8 cellular contexts compared by ENCODE assay signal in genomic region chr19:35216833-35217707, GRCh38. TPM values are rescaled to one million over a fixed set of nuclear protein-coding genes. Genes with fewer than 3 reads are reported as not detected.
DNase-seq lines count a peak whose midpoint lies in the region; ATAC-seq and TF ChIP-seq lines count a peak whose summit lies in the region.

No MANE protein-coding gene starts in this region.

- peaks cover 5% of the 10 kb centered on the region for H3K9me3 Mint-ChIP-seq in T-helper 1 cell treated with Interleukin-12 subunit alpha and Interleukin-12 subunit beta and Interleukin-4 antibody, amounts not matched to agents 30 μg/mL and 1 μg/mL, for 36 hours

- no peaks in the 10 kb centered on the region for H3K9me3 ChIP-seq in effector memory CD4-positive, alpha-beta T cell (ENCODE audit: control insufficient read depth, low read length)
- no peaks in the 10 kb centered on the region for H3K9me3 ChIP-seq in upper lobe of right lung

- H3K4me3 ChIP-seq in effector memory CD4-positive, alpha-beta T cell (ENCODE audit: insufficient read depth, low read depth, low read length, poor library complexity, severe bottlenecking) = no peak overlapping the region
- no peak overlapping the region for H3K4me3 ChIP-seq in upper lobe of right lung

- H3K4me1 ChIP-seq in effector memory CD4-positive, alpha-beta T cell (ENCODE audit: control insufficient read depth, insufficient read depth, low read length, poor library complexity, severe bottlenecking) = peaks cover 31% of the 10 kb centered on the region
- H3K4me1 ChIP-seq in upper lobe of right lung = peaks cover 34% of the 10 kb centered on the region

- H3K36me3 Mint-ChIP-seq in T-helper 1 cell treated with Interleukin-12 subunit alpha and Interleukin-12 subunit beta and Interleukin-4 antibody, amounts not matched to agents 30 μg/mL and 1 μg/mL, for 36 hours (ENCODE audit: low read depth) = peaks cover 6% of the 10 kb centered on the region

- no peak for TF ChIP-seq CTCF in upper lobe of right lung (IDR thresholded peaks at IDR 0.05)

- peak; percentile 41 for DNase-seq in stimulated activated CD4-positive, alpha-beta T cell treated with anti-CD3 and anti-CD28 coated beads, Interleukin-15, amount 100 ng/mL, for 24 hours
- no peak for DNase-seq in stimulated activated CD4-positive, alpha-beta T cell treated with anti-CD3 and anti-CD28 coated beads, Interleukin-4, amount 100 ng/mL, for 1 hour
- peak; percentile 16 to 27 (median 23) for DNase-seq in effector memory CD4-positive, alpha-beta T cell
- DNase-seq in upper lobe of right lung = peak; percentile 62
- DNase-seq in hippocampal formation (lab: John Stamatoyannopoulos, UW) = no peak
- DNase-seq in RKO (ENCODE audit: low spot score) = no peak

- H3K27ac Mint-ChIP-seq in T-helper 1 cell treated with Interleukin-12 subunit alpha and Interleukin-12 subunit beta and Interleukin-4 antibody, amounts not matched to agents 30 μg/mL and 1 μg/mL, for 36 hours = peak overlapping the region; percentile 41

- H3K27me3 ChIP-seq in effector memory CD4-positive, alpha-beta T cell (replicated peaks; ENCODE audit: control insufficient read depth, insufficient read depth, low read length, poor library complexity, severe bottlenecking) = no peaks in the 10 kb centered on the region
- no peaks in the 10 kb centered on the region for H3K27me3 ChIP-seq in upper lobe of right lung

- intact Hi-C loops in upper lobe of right lung (cut with DNase I) = no loop called here

- ATAC-seq in upper lobe of right lung (peak; percentile 59), GM19397 (IDR thresholded peaks at IDR 0.05; ENCODE audit: unreplicated experiment) (no peak)

- no peaks in the 10 kb centered on the region for H3K36me3 ChIP-seq in effector memory CD4-positive, alpha-beta T cell (ENCODE audit: control insufficient read depth, insufficient read depth, low read length)
- H3K36me3 ChIP-seq in upper lobe of right lung = no peaks in the 10 kb centered on the region

- peaks cover 35% of the 10 kb centered on the region for H3K4me1 Mint-ChIP-seq in T-helper 1 cell treated with Interleukin-12 subunit alpha and Interleukin-12 subunit beta and Interleukin-4 antibody, amounts not matched to agents 30 μg/mL and 1 μg/mL, for 36 hours (ENCODE audit: low read depth)

- no peaks in the 10 kb centered on the region for H3K27me3 Mint-ChIP-seq in T-helper 1 cell treated with Interleukin-12 subunit alpha and Interleukin-12 subunit beta and Interleukin-4 antibody, amounts not matched to agents 30 μg/mL and 1 μg/mL, for 36 hours (ENCODE audit: low read depth)

- H3K27ac ChIP-seq in effector memory CD4-positive, alpha-beta T cell (ENCODE audit: insufficient read depth, low read length, poor library complexity, severe bottlenecking) = peak overlapping the region; percentile 14
- H3K27ac ChIP-seq in upper lobe of right lung = peak overlapping the region; percentile 11

- H3K4me3 Mint-ChIP-seq in T-helper 1 cell treated with Interleukin-12 subunit alpha and Interleukin-12 subunit beta and Interleukin-4 antibody, amounts not matched to agents 30 μg/mL and 1 μg/mL, for 36 hours = no peak overlapping the region

RNA-seq across cellular contexts. Expression of gene FAM187B, which starts 11.5 kb away (rescaled TPM):
- total RNA-seq in upper lobe of right lung = not detected

RNA-seq across cellular contexts. Expression of gene LSR, which starts 31.7 kb away (rescaled TPM):
- total RNA-seq in upper lobe of right lung = 79.1 TPM

RNA-seq across cellular contexts. Expression of gene USF2, which starts 51.7 kb away (rescaled TPM):
- 152 TPM for total RNA-seq in upper lobe of right lung

Comparison
In these comparisons a context has a peak if more than half of its experiments do, and no peak if none do; other contexts are left out.
1. DNase-seq: peak in stimulated activated CD4-positive, alpha-beta T cell treated with anti-CD3 and anti-CD28 coated beads, Interleukin-15, amount 100 ng/mL, for 24 hours (single experiment), effector memory CD4-positive, alpha-beta T cell (3 of 3) and upper lobe of right lung (single experiment); none in stimulated activated CD4-positive, alpha-beta T cell treated with anti-CD3 and anti-CD28 coated beads, Interleukin-4, amount 100 ng/mL, for 1 hour (single experiment), hippocampal formation (0 of 2) and RKO (single experiment).